In the genomic region with DNA sequence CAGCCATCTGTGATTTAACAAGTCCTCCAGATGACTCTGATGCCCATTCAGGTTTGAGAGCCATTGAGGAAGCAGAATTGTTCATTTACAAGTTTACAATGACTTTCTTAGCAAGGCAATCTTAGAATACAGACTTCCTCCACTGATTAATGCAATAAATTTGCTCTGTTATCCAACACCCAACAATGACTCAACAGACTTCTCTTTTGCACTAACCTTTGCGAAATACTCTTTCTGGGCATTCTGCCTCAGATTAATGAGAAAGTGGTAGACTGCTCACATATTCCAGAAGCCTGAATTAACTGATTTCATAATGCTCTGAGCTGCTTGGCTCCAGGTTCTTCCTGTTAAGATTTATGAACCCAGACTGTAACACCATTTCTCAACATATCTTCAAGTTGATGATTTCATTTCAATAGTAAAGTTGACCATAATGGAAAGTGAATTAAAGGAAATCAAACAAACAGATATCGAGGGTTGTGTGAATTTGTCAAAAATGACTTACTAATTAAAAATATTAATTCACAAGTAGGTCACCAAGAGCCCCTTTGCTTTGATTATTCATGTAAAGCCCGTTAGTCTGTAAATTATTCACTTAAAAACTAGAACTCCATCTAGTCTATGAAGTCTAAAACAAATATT, we compare ENCODE assay signal across 1 cellular context.
TF ChIP-seq lines count a peak whose summit lies in the region.

No MANE protein-coding gene starts in this region.

TF ChIP-seq in endothelial cell of umbilical vein, 7 proteins besides CTCF, POLR2A, EP300 and RAD21:
- no peak for TF ChIP-seq MYC (IDR thresholded peaks at IDR 0.05; ENCODE audit: low read depth, low read length)
- peak; percentile 27 for TF ChIP-seq JUN (IDR thresholded peaks at IDR 0.05; ENCODE audit: borderline replicate concordance, insufficient read depth, insufficient read length, low read depth)
- TF ChIP-seq FOS (IDR thresholded peaks at IDR 0.05; ENCODE audit: borderline replicate concordance, insufficient read depth, low read length), result peak; percentile 65
- peak; percentile 74 for TF ChIP-seq GATA2 (IDR thresholded peaks at IDR 0.05; ENCODE audit: insufficient read depth, insufficient read length, low read depth, low read length)
- TF ChIP-seq POLR2AphosphoS5 (IDR thresholded peaks at IDR 0.05; ENCODE audit: insufficient read depth, low read depth, low read length), result peak; percentile 48
- TF ChIP-seq EZH2 (IDR thresholded peaks at IDR 0.05; ENCODE audit: borderline replicate concordance, low read depth, low read length, severe bottlenecking), result no peak
- TF ChIP-seq, protein P1, sequence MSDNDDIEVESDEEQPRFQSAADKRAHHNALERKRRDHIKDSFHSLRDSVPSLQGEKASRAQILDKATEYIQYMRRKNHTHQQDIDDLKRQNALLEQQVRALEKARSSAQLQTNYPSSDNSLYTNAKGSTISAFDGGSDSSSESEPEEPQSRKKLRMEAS (IDR thresholded peaks at IDR 0.05; ENCODE audit: insufficient read depth, insufficient read length), result no peak
